ENCODE assay signal across 30 cellular contexts in the genomic region with DNA sequence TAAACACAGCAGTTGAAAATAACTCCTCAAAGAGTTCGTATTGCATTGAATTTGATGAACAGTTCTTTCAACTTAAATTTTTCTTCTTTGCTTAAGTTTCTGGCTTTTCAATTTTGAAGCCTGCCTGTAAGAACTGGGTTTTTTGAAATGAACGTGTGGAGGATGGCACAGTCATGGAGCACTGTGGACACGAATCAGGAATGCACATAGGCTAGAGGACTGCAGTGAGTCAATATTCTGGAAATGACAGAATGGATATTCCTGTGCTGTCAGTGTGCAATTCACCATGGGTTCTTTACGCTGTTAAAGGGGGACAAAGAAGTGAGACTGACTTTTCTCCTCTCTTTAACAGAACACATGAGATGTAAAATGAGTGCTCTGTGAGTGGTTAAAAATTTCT.
"Had no signal": no experiment of that assay in that cellular context is flagged by ENCODE, and none has a peak within 500 bp of the region (broad histone marks: within the 10 kb centered on the region; RNA-seq: fewer than 3 reads in every experiment).

No MANE protein-coding gene starts in this region.

- H3K4me1 ChIP-seq: left lung, lower lobe of right lung, neural progenitor cell, parathyroid adenoma, psoas muscle, right atrium auricular region, right lobe of liver, spleen, upper lobe of left lung had no signal

- H3K4me2 ChIP-seq: neural progenitor cell had no signal

- H3K36me3 ChIP-seq: left lung, lower lobe of right lung, neural progenitor cell, neutrophil, right atrium auricular region, right lobe of liver, spleen, transverse colon, upper lobe of left lung, vagina had no signal

- H2AFZ ChIP-seq: neural progenitor cell, parathyroid adenoma had no signal

- ATAC-seq: left cardiac atrium; left lung; lower lobe of right lung; natural killer cell; psoas muscle; right lobe of liver; stimulated activated memory B cell treated with anti-CD40 and anti-IgM and Interleukin-4, amounts not matched to agents 10 μg/mL and 1 μg/mL and 100 μg/mL, for 72 hours; stimulated activated naive CD8-positive, alpha-beta T cell treated with anti-CD3 and anti-CD28 coated beads, Interleukin-15, amount 100 ng/mL, for 72 hours had no signal

- H3K27ac ChIP-seq: left lung, lower lobe of right lung, neural progenitor cell, neutrophil, parathyroid adenoma, psoas muscle, right atrium auricular region, right lobe of liver, spleen, transverse colon, upper lobe of left lung, vagina had no signal

- H3K27me3 ChIP-seq: left lung, neural progenitor cell, neutrophil, right atrium auricular region, right lobe of liver, spleen, transverse colon, upper lobe of left lung, vagina had no signal

- FAIRE-seq: keratinocyte had no signal

- DNase-seq: hippocampal formation; kidney glomerular epithelial cell; left cardiac atrium; left lung; lower lobe of right lung; mammary epithelial cell; mesenchymal stem cell; naive B cell; natural killer cell; nephron progenitor cell; occipital lobe; psoas muscle; right lobe of liver; spleen; stimulated activated CD4-positive, alpha-beta T cell treated with anti-CD3 and anti-CD28 coated beads, Interleukin-1b, Interleukin-23, amount 100 ng/mL, for 48 hours; stimulated activated CD4-positive, alpha-beta T cell treated with anti-CD3 and anti-CD28 coated beads, Interleukin-2, amount 100 ng/mL, for 48 hours; stimulated activated CD4-positive, alpha-beta T cell treated with anti-CD3 and anti-CD28 coated beads, Interleukin-4, amount 100 ng/mL, for 4 hours; stimulated activated CD8-positive, alpha-beta memory T cell treated with anti-CD3 and anti-CD28 coated beads, Interleukin-4, amount 100 ng/mL, for 48 hours; stimulated activated naive CD4-positive, alpha-beta T cell treated with Interleukin-2 at 50 U/mL for 16 hours; stimulated activated naive CD8-positive, alpha-beta T cell treated with anti-CD3 and anti-CD28 coated beads, Interleukin-15, amount 100 ng/mL, for 72 hours; substantia nigra; upper lobe of left lung had no signal

- H3K4me3 ChIP-seq: left lung, lower lobe of right lung, neural progenitor cell, psoas muscle, right atrium auricular region, right lobe of liver, spleen, transverse colon, upper lobe of left lung, vagina had no signal

- H3K9me3 ChIP-seq: left lung, lower lobe of right lung, neutrophil, psoas muscle, right atrium auricular region, right lobe of liver, transverse colon, upper lobe of left lung, vagina had no signal

- H3K79me2 ChIP-seq: parathyroid adenoma had no signal
